Comparison of ENCODE assay signal across 9 cellular contexts in genomic region chr5:128965011-128965637, GRCh38. TPM values are rescaled to one million over a fixed set of nuclear protein-coding genes. Genes with fewer than 3 reads are reported as not detected.
A peak's percentile ranks its signal among the peaks of the same experiment; 100 is the strongest.
DNase-seq lines count a peak whose midpoint lies in the region; ATAC-seq, FAIRE-seq and TF ChIP-seq lines count a peak whose summit lies in the region.
"Had no signal": no experiment of that assay in that cellular context is flagged by ENCODE, and none has a peak within 500 bp of the region (broad histone marks: within the 10 kb centered on the region; RNA-seq: fewer than 3 reads in every experiment).

SLC27A6 (plus strand) TSS chr5:128965488; CDS start chr5:128966138, 650 bp downstream.

- H3K27me3 ChIP-seq in bronchial epithelial cell (ENCODE audit: control insufficient read depth, insufficient read depth, low read length), result peaks cover 3% of the 10 kb centered on the region
- H3K27me3 ChIP-seq in aorta (ENCODE audit: control insufficient read depth in 1 of 2, insufficient read depth in 2 of 2, low read length in 1 of 2), result peaks cover 0 to 5% of the 10 kb centered on the region in 2 donors

- intact Hi-C loops in natural killer cell (cut with micrococcal nuclease) (no loop called here), aorta (cut with DNase I) (no loop called here)

- 1 to 2% methylated on average over 46 to 51 of the region's 51 CpGs for WGBS in aorta, 2 donors

- no peak for FAIRE-seq in bronchial epithelial cell (lab: Jason Lieb, UNC)
- no peak for FAIRE-seq in GM19239 (lab: Jason Lieb, UNC)

- H3K36me3 Mint-ChIP-seq in natural killer cell treated with Interleukin-12 subunit alpha and Interleukin-12 subunit beta and Interleukin-15 and Interleukin-18, amount 100 ng/mL, for 72 hours, result peaks cover 14% of the 10 kb centered on the region
- no peaks in the 10 kb centered on the region for H3K36me3 Mint-ChIP-seq in natural killer cell

- TF ChIP-seq CTCF in natural killer cell (IDR thresholded peaks at IDR 0.05) (no peak), bronchial epithelial cell (IDR thresholded peaks at IDR 0.05; ENCODE audit: insufficient read depth, low read length, severe bottlenecking) (no peak)

- H3K27ac Mint-ChIP-seq in natural killer cell treated with Interleukin-12 subunit alpha and Interleukin-12 subunit beta and Interleukin-15 and Interleukin-18, amount 100 ng/mL, for 72 hours, result no peak within 1 kb of the TSS
- no peak within 1 kb of the TSS for H3K27ac Mint-ChIP-seq in natural killer cell

- ATAC-seq in natural killer cell treated with Interleukin-12 subunit alpha and Interleukin-12 subunit beta and Interleukin-15 and Interleukin-18, amount 100 ng/mL, for 72 hours, result peak; percentile 46 to 48
- ATAC-seq in natural killer cell (no peak), aorta (ENCODE audit: low FRiP score) (peak; percentile 29)

- H3K27ac ChIP-seq in aorta (ENCODE audit: low read depth in 1 of 2, low read length in 2 of 2), result no peak within 1 kb of the TSS
- H3K27ac ChIP-seq: neutrophil had no signal

- no peak for DNase-seq in natural killer cell treated with Interleukin-12 subunit alpha and Interleukin-12 subunit beta and Interleukin-15 and Interleukin-18, amount 100 ng/mL, for 72 hours (ENCODE audit: low spot score)
- no peak for DNase-seq in natural killer cell
- peak; percentile 12 for DNase-seq in bronchial epithelial cell (ENCODE audit: low read depth)
- peak; percentile 8 for DNase-seq in kidney tubule cell (ENCODE audit: low spot score)
- DNase-seq in aorta, result peak in 1 of 2 donors; percentile 68
- no peak for DNase-seq in GM19239 (ENCODE audit: insufficient read length, low spot score)
- no peak for DNase-seq in activated CD4-positive, alpha-beta T cell treated with anti-CD3 and anti-CD28 coated beads for 1 hour
- no peak for DNase-seq in SKM-1 treated with dmso at 0.1 percent for 144 hours (lab: John Stamatoyannopoulos, UW; ENCODE audit: unreplicated experiment)

- peaks cover 15% of the 10 kb centered on the region for H3K9me3 Mint-ChIP-seq in natural killer cell treated with Interleukin-12 subunit alpha and Interleukin-12 subunit beta and Interleukin-15 and Interleukin-18, amount 100 ng/mL, for 72 hours
- peaks cover 3 to 16% of the 10 kb centered on the region in 2 donors for H3K9me3 Mint-ChIP-seq in natural killer cell

- H3K4me1 Mint-ChIP-seq in natural killer cell treated with Interleukin-12 subunit alpha and Interleukin-12 subunit beta and Interleukin-15 and Interleukin-18, amount 100 ng/mL, for 72 hours (ENCODE audit: low read depth in 2 of 2), result no peaks in the 10 kb centered on the region
- no peaks in the 10 kb centered on the region for H3K4me1 Mint-ChIP-seq in natural killer cell

- H3K4me1 ChIP-seq in aorta (ENCODE audit: control insufficient read depth in 1 of 2, insufficient read depth in 2 of 2, low read length in 2 of 2), result no peaks in the 10 kb centered on the region

- H3K27me3 Mint-ChIP-seq in natural killer cell treated with Interleukin-12 subunit alpha and Interleukin-12 subunit beta and Interleukin-15 and Interleukin-18, amount 100 ng/mL, for 72 hours, result peaks cover 6 to 7% of the 10 kb centered on the region in 2 donors
- H3K27me3 Mint-ChIP-seq in natural killer cell (ENCODE audit: low read depth in 2 of 2), result peaks cover 0 to 5% of the 10 kb centered on the region in 2 donors

- no peaks in the 10 kb centered on the region for H3K36me3 ChIP-seq in bronchial epithelial cell (ENCODE audit: control insufficient read depth, insufficient read depth, low read length)
- H3K36me3 ChIP-seq in aorta (ENCODE audit: control insufficient read depth in 1 of 2, insufficient read depth in 2 of 2, low read length in 1 of 2), result no peaks in the 10 kb centered on the region
- H3K36me3 ChIP-seq: neutrophil had no signal

- H3K9me3 ChIP-seq in aorta (ENCODE audit: control insufficient read depth, low read length), result peaks cover 2% of the 10 kb centered on the region
- H3K9me3 ChIP-seq: neutrophil had no signal

- peak within 1 kb of the TSS; percentile 31 for H3K4me3 ChIP-seq in bronchial epithelial cell (ENCODE audit: low read depth, low read length)
- H3K4me3 ChIP-seq in aorta (ENCODE audit: low read length in 2 of 2), result no peak within 1 kb of the TSS

- H3K4me3 Mint-ChIP-seq in natural killer cell treated with Interleukin-12 subunit alpha and Interleukin-12 subunit beta and Interleukin-15 and Interleukin-18, amount 100 ng/mL, for 72 hours, result no peak within 1 kb of the TSS
- no peak within 1 kb of the TSS for H3K4me3 Mint-ChIP-seq in natural killer cell

RNA-seq across cellular contexts. Expression of gene SLC27A6, which starts in this region (rescaled TPM):
- not detected for total RNA-seq in natural killer cell treated with Interleukin-12 subunit alpha and Interleukin-12 subunit beta and Interleukin-15 and Interleukin-18, amount 100 ng/mL, for 72 hours
- not detected for total RNA-seq in natural killer cell
- total RNA-seq in bronchial epithelial cell, result 0.13 and 1.1 TPM in 2 replicates
- total RNA-seq in aorta, result under 1 TPM; 0.16 to 0.24 TPM
- not detected for polyA plus RNA-seq in aorta

Comparison
In these comparisons a context has a peak if more than half of its experiments do, and no peak if none do; other contexts are left out.
1. Peak in ATAC-seq in natural killer cell treated with Interleukin-12 subunit alpha and Interleukin-12 subunit beta and Interleukin-15 and Interleukin-18, amount 100 ng/mL, for 72 hours; RNA of the gene not detected or under 1 TPM.
2. Peak in ATAC-seq in aorta; RNA of the gene not detected or under 1 TPM.
3. DNase-seq: peak in bronchial epithelial cell (single experiment) and kidney tubule cell (single experiment); none in natural killer cell treated with Interleukin-12 subunit alpha and Interleukin-12 subunit beta and Interleukin-15 and Interleukin-18, amount 100 ng/mL, for 72 hours (single experiment), natural killer cell (single experiment), GM19239 (single experiment), activated CD4-positive, alpha-beta T cell treated with anti-CD3 and anti-CD28 coated beads for 1 hour (single experiment) and SKM-1 treated with dmso at 0.1 percent for 144 hours (single experiment).